Comparison of ENCODE assay signal across 30 cellular contexts in the genomic region with DNA sequence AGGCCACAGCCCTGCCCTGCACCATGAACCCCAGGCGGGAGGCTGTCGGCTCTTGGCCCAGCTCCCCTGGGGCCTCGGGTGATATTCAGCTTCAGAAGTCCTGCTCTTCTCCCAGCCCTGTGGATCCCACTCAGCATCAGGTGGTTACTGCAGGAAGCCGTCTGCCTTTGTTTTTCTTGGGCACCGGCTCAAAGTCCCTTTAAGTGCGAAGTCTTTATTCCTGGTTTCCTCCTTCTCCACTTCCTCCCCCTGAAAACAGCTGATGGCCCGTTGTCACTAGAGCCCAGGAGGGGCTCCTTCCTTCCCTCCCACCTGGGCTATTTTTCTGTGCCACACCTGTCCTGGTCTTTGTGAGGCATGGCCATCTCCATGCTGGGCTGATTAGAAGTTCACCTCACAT.
"Had no signal": no experiment of that assay in that cellular context is flagged by ENCODE, and none has a peak within 500 bp of the region (broad histone marks: within the 10 kb centered on the region; RNA-seq: fewer than 3 reads in every experiment).

No MANE protein-coding gene starts in this region.

- H3K9me3 Mint-ChIP-seq: dendritic cell treated with granulocyte-macrophage colony-stimulating factor and Interleukin-4, amounts not matched to agents 40 ng/mL and 50 ng/mL, for 4 days; endodermal cell; mesothelial cell of epicardium; naive thymus-derived CD4-positive, alpha-beta T cell; nephron; stimulated activated naive CD8-positive, alpha-beta T cell treated with anti-CD3 and anti-CD28 coated beads, Interleukin-15, Interleukin-2, amounts not matched to agents 100 ng/mL and 50 ng/mL, for 24 hours had no signal

- H3K36me3 Mint-ChIP-seq: mesothelial cell of epicardium; naive thymus-derived CD4-positive, alpha-beta T cell; neural progenitor cell; stimulated activated memory B cell treated with anti-CD40 and anti-IgM and Interleukin-4, amounts not matched to agents 10 μg/mL and 1 μg/mL and 100 μg/mL, for 72 hours had no signal

- H2AFZ ChIP-seq: neural progenitor cell had no signal

- H3K27me3 Mint-ChIP-seq: dendritic cell treated with granulocyte-macrophage colony-stimulating factor and Interleukin-4, amounts not matched to agents 40 ng/mL and 50 ng/mL, for 4 days had no signal

- H3K4me2 ChIP-seq: neural progenitor cell had no signal

- DNase-seq: colonic mucosa; effector CD8-positive, alpha-beta T cell; endodermal cell; esophagus squamous epithelium; foreskin melanocyte; glutamatergic neuron; heart right ventricle; hippocampal formation; mesenchymal stem cell; naive thymus-derived CD4-positive, alpha-beta T cell; nucleus accumbens; ovary; posterior cingulate gyrus; psoas muscle; sigmoid colon; spleen; stimulated activated CD4-positive, alpha-beta T cell treated with anti-CD3 and anti-CD28 coated beads, Interleukin-4, amount 100 ng/mL, for 4 hours; transverse colon had no signal

- FAIRE-seq: endothelial cell of umbilical vein, keratinocyte had no signal

- H3K4me3 Mint-ChIP-seq: dendritic cell treated with granulocyte-macrophage colony-stimulating factor and Interleukin-4, amounts not matched to agents 40 ng/mL and 50 ng/mL, for 4 days; endodermal cell; mesothelial cell of epicardium; naive thymus-derived CD4-positive, alpha-beta T cell; nephron; neural progenitor cell; stimulated activated memory B cell treated with anti-CD40 and anti-IgM and Interleukin-4, amounts not matched to agents 10 μg/mL and 1 μg/mL and 100 μg/mL, for 72 hours; stimulated activated naive CD8-positive, alpha-beta T cell treated with anti-CD3 and anti-CD28 coated beads, Interleukin-15, Interleukin-2, amounts not matched to agents 100 ng/mL and 50 ng/mL, for 24 hours had no signal

- H3K36me3 ChIP-seq: colonic mucosa, esophagus squamous epithelium, heart right ventricle, neural progenitor cell, ovary, sigmoid colon, spleen, suprapubic skin, transverse colon, vagina had no signal

- H3K9ac ChIP-seq: neural progenitor cell had no signal

- H3K4me1 ChIP-seq: colonic mucosa, esophagus squamous epithelium, heart right ventricle, psoas muscle, sigmoid colon, spleen, suprapubic skin, transverse colon, vagina had no signal

- H3K4me1 Mint-ChIP-seq: endodermal cell; naive thymus-derived CD4-positive, alpha-beta T cell; stimulated activated memory B cell treated with anti-CD40 and anti-IgM and Interleukin-4, amounts not matched to agents 10 μg/mL and 1 μg/mL and 100 μg/mL, for 72 hours had no signal

- ATAC-seq: heart right ventricle; left lobe of liver; naive thymus-derived CD4-positive, alpha-beta T cell; right cardiac atrium; stimulated activated memory B cell treated with anti-CD40 and anti-IgM and Interleukin-4, amounts not matched to agents 10 μg/mL and 1 μg/mL and 100 μg/mL, for 72 hours had no signal

- H3K9me3 ChIP-seq: colonic mucosa, esophagus squamous epithelium, heart right ventricle, ovary, psoas muscle, sigmoid colon, spleen, suprapubic skin, transverse colon, vagina had no signal

- H3K27me3 ChIP-seq: colonic mucosa, neural progenitor cell, ovary, sigmoid colon, transverse colon, vagina had no signal

- H3K27ac Mint-ChIP-seq: dendritic cell treated with granulocyte-macrophage colony-stimulating factor and Interleukin-4, amounts not matched to agents 40 ng/mL and 50 ng/mL, for 4 days; endodermal cell; mesothelial cell of epicardium; naive thymus-derived CD4-positive, alpha-beta T cell; nephron; neural progenitor cell; stimulated activated memory B cell treated with anti-CD40 and anti-IgM and Interleukin-4, amounts not matched to agents 10 μg/mL and 1 μg/mL and 100 μg/mL, for 72 hours; stimulated activated naive CD8-positive, alpha-beta T cell treated with anti-CD3 and anti-CD28 coated beads, Interleukin-15, Interleukin-2, amounts not matched to agents 100 ng/mL and 50 ng/mL, for 24 hours had no signal

- H3K4me3 ChIP-seq: colonic mucosa, esophagus squamous epithelium, heart right ventricle, neural progenitor cell, ovary, psoas muscle, sigmoid colon, spleen, suprapubic skin, transverse colon, vagina had no signal

- H3K27ac ChIP-seq: colonic mucosa, esophagus squamous epithelium, heart right ventricle, neural progenitor cell, ovary, psoas muscle, sigmoid colon, spleen, suprapubic skin, transverse colon, vagina had no signal
